ENCODE assay signal across 15 cellular contexts in the genomic region with DNA sequence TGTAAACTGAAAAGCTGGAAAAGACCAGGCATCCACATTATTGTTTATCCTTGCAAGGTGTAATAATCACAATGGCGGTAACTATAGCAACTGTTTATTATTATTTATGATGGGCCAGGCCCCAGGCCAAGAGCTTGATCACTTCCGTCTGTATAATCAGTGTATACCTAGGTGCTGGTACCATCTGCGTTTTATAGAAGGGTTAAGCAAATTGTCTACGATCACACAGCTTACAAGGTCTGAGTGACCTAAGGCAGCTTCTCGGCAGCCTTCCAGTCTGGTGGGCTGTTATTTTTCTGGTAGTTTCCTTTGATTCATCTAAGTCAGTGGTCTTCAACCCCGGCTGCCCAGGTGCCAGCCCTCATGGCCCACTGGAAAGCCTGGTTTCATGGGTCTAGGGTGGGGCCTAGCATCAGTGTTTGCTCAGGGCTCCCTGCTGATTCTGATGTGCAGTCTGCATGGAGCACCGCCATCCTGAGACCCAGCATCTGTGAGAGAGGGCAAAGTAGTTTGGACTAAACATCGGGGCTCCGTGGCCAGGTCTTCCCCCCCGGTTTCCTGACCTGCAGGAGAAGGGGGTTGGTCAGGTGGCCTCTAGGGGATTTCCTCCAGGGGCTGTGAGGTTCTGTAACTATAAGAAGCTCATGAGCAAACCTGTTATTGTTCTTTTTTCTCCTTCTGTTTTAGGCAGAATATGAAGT.
DNase-seq lines count a peak whose midpoint lies in the region; ATAC-seq and TF ChIP-seq lines count a peak whose summit lies in the region.
"Had no signal": no experiment of that assay in that cellular context is flagged by ENCODE, and none has a peak within 500 bp of the region (broad histone marks: within the 10 kb centered on the region; RNA-seq: fewer than 3 reads in every experiment).

No MANE protein-coding gene starts in this region.

- no peak overlapping the region for H3K4me3 Mint-ChIP-seq in activated naive CD4-positive, alpha-beta T cell treated with anti-CD3 and anti-CD28 coated beads, Interleukin-2, amount 10 ng/mL, durations not matched to agents 7 days and 5 days
- H3K4me3 Mint-ChIP-seq in memory B cell: no peak overlapping the region
- H3K4me3 Mint-ChIP-seq: activated CD4-positive, alpha-beta memory T cell treated with anti-CD3 and anti-CD28 coated beads, Interleukin-2, amount 10 ng/mL, durations not matched to agents 7 days and 5 days had no signal

- no peak for DNase-seq in activated naive CD4-positive, alpha-beta T cell treated with anti-CD3 and anti-CD28 coated beads, Interleukin-2, amount 10 ng/mL, durations not matched to agents 7 days and 5 days
- DNase-seq in activated naive CD4-positive, alpha-beta T cell (lab: John Stamatoyannopoulos, UW): no peak
- DNase-seq in memory B cell (ENCODE audit: low spot score in 2 of 2): no peak
- DNase-seq in thyroid gland: no peak
- DNase-seq in activated effector memory CD4-positive, alpha-beta T cell treated with anti-CD3 and anti-CD28 coated beads, Interleukin-2, amount 50 U/mL, for 16 hours: no peak
- DNase-seq: activated CD4-positive, alpha-beta memory T cell treated with anti-CD3 and anti-CD28 coated beads, Interleukin-2, amount 10 ng/mL, durations not matched to agents 7 days and 5 days; NCI-H1105 treated with DMSO at 0.1 percent for 48 hours; NK-92 treated with Interleukin-12 subunit alpha and Interleukin-12 subunit beta, amount 100 ng/mL, for 24 hours; trophoblast cell had no signal

- TF ChIP-seq CTCF in SU-DHL-6 (IDR thresholded peaks at IDR 0.05; ENCODE audit: insufficient read depth, low read length, poor library complexity, severe bottlenecking) (no peak), thyroid gland (IDR thresholded peaks at IDR 0.05) (no peak)

- no peaks in the 10 kb centered on the region for H3K4me1 Mint-ChIP-seq in activated naive CD4-positive, alpha-beta T cell treated with anti-CD3 and anti-CD28 coated beads, Interleukin-2, amount 10 ng/mL, durations not matched to agents 7 days and 5 days
- H3K4me1 Mint-ChIP-seq in memory B cell: peaks cover 34% of the 10 kb centered on the region

- intact Hi-C loops in thyroid gland (cut with DNase I): no loop called here

- H3K4me2 ChIP-seq in SU-DHL-6 (ENCODE audit: low read depth, low read length, poor library complexity, severe bottlenecking): peak overlapping the region; percentile 28

- no peaks in the 10 kb centered on the region for H4K20me1 ChIP-seq in SU-DHL-6 (ENCODE audit: low read depth, low read length)

- H3K9me3 Mint-ChIP-seq in activated naive CD4-positive, alpha-beta T cell treated with anti-CD3 and anti-CD28 coated beads, Interleukin-2, amount 10 ng/mL, durations not matched to agents 7 days and 5 days: no peaks in the 10 kb centered on the region
- H3K9me3 Mint-ChIP-seq in memory B cell: no peaks in the 10 kb centered on the region
- H3K9me3 Mint-ChIP-seq: activated CD4-positive, alpha-beta memory T cell treated with anti-CD3 and anti-CD28 coated beads, Interleukin-2, amount 10 ng/mL, durations not matched to agents 7 days and 5 days had no signal

- H3F3A ChIP-seq in SU-DHL-6 (ENCODE audit: insufficient read depth): no peaks in the 10 kb centered on the region

- ATAC-seq in memory B cell (ENCODE audit: low read depth) (peak; percentile 37), GM19467 (IDR thresholded peaks at IDR 0.05; ENCODE audit: unreplicated experiment) (no peak), HG03520 (IDR thresholded peaks at IDR 0.05; ENCODE audit: unreplicated experiment) (no peak)
- ATAC-seq: activated naive CD4-positive, alpha-beta T cell treated with anti-CD3 and anti-CD28 coated beads, Interleukin-2, amount 50 U/mL, for 72 hours had no signal

- no peaks in the 10 kb centered on the region for H3K79me2 ChIP-seq in SU-DHL-6 (ENCODE audit: insufficient read depth, low read length)

- H3K4me3 ChIP-seq in SU-DHL-6 (ENCODE audit: insufficient read depth, low read length, poor library complexity, severe bottlenecking): no peak overlapping the region
- no peak overlapping the region for H3K4me3 ChIP-seq in thyroid gland (replicated peaks in 1 of 3)
- H3K4me3 ChIP-seq: coronary artery, lung had no signal

- H3K36me3 Mint-ChIP-seq in activated naive CD4-positive, alpha-beta T cell treated with anti-CD3 and anti-CD28 coated beads, Interleukin-2, amount 10 ng/mL, durations not matched to agents 7 days and 5 days: peaks cover 15% of the 10 kb centered on the region
- H3K36me3 Mint-ChIP-seq in memory B cell: peaks cover 10% of the 10 kb centered on the region
- H3K36me3 Mint-ChIP-seq: activated naive CD4-positive, alpha-beta T cell treated with anti-CD3 and anti-CD28 coated beads, Interleukin-2, amount 50 U/mL, for 72 hours had no signal

- no peak overlapping the region for H2AFZ ChIP-seq in SU-DHL-6 (ENCODE audit: low read depth, low read length, severe bottlenecking)

- no peak for TF ChIP-seq POLR2A in thyroid gland (IDR thresholded peaks at IDR 0.05)

- H3K27me3 Mint-ChIP-seq in activated naive CD4-positive, alpha-beta T cell treated with anti-CD3 and anti-CD28 coated beads, Interleukin-2, amount 10 ng/mL, durations not matched to agents 7 days and 5 days: no peaks in the 10 kb centered on the region
- H3K27me3 Mint-ChIP-seq in memory B cell: no peaks in the 10 kb centered on the region
- H3K27me3 Mint-ChIP-seq: activated CD4-positive, alpha-beta memory T cell treated with anti-CD3 and anti-CD28 coated beads, Interleukin-2, amount 10 ng/mL, durations not matched to agents 7 days and 5 days had no signal

- no peaks in the 10 kb centered on the region for H3K9me2 ChIP-seq in SU-DHL-6 (replicated peaks; ENCODE audit: insufficient read depth, low read length)

- H3K27ac Mint-ChIP-seq in activated naive CD4-positive, alpha-beta T cell treated with anti-CD3 and anti-CD28 coated beads, Interleukin-2, amount 10 ng/mL, durations not matched to agents 7 days and 5 days: peak overlapping the region; percentile 55
- H3K27ac Mint-ChIP-seq in memory B cell: peak overlapping the region; percentile 89
- H3K27ac Mint-ChIP-seq: activated CD4-positive, alpha-beta memory T cell treated with anti-CD3 and anti-CD28 coated beads, Interleukin-2, amount 10 ng/mL, durations not matched to agents 7 days and 5 days had no signal

- H3K27me3 ChIP-seq in SU-DHL-6 (ENCODE audit: low read length) (no peaks in the 10 kb centered on the region), thyroid gland (no peaks in the 10 kb centered on the region)

- CTCF ChIA-PET in activated naive CD4-positive, alpha-beta T cell treated with anti-CD3 and anti-CD28 coated beads, Interleukin-2, amount 10 ng/mL, durations not matched to agents 7 days and 5 days (lab: Charles Lee): interaction anchor here (0.7 to 2.0 kb wide), 2 partner anchors 11 to 197 kb away, joined by 3 to 5 read pairs; no protein-coding TSS in a partner anchor

- WGBS in thyroid gland, 2 donors: 76 to 86% methylated on average over 8 to 10 of the region's 10 CpGs

- peaks cover 8 to 34% of the 10 kb centered on the region in 2 donors for H3K4me1 ChIP-seq in thyroid gland

- peak overlapping the region; percentile 25 for H3K27ac ChIP-seq in SU-DHL-6 (ENCODE audit: low read depth, low read length)
- peak overlapping the region in 2 of 3 donors; percentile 61 to 68 for H3K27ac ChIP-seq in thyroid gland

- H3K36me3 ChIP-seq in SU-DHL-6 (ENCODE audit: low read length): no peaks in the 10 kb centered on the region
- H3K36me3 ChIP-seq in thyroid gland: no peaks in the 10 kb centered on the region

- H3K9me3 ChIP-seq in SU-DHL-6 (ENCODE audit: insufficient read depth, low read length) (no peaks in the 10 kb centered on the region), thyroid gland (no peaks in the 10 kb centered on the region)

- H3K9ac ChIP-seq in SU-DHL-6 (ENCODE audit: low read length): 0 out of 2 replicates have a peak overlapping the region, but pooled peaks have one; percentile 6
